In genomic region chr1:156232222-156232621, GRCh38 we compare ENCODE assay signal across 1 cellular context.
TF ChIP-seq lines count a peak whose summit lies in the region.

No MANE protein-coding gene starts in this region.

TF ChIP-seq in HepG2, 621 proteins besides CTCF, POLR2A, EP300 and RAD21:
- TF ChIP-seq MAFK (conservative IDR thresholded peaks at IDR 0.05 in 1 of 2, IDR thresholded peaks at IDR 0.05 in 1 of 2; ENCODE audit: low read length in 2 of 2) (peak; percentile 17 to 38; a peak in 2 of 4 replicates), ZNF432 (CRISPR knock-in tag; IDR thresholded peaks at IDR 0.05; ENCODE audit: borderline replicate concordance) (no peak), NFE2L2 (IDR thresholded peaks at IDR 0.05; ENCODE audit: low read length) (peak; percentile 40; the same call in 1 of the 2 replicates), ZNF703 (CRISPR knock-in tag; IDR thresholded peaks at IDR 0.05; ENCODE audit: borderline replicate concordance) (no peak)
